11 cellular contexts compared by ENCODE assay signal in genomic region chr11:131186629-131187075, GRCh38.
DNase-seq lines count a peak whose midpoint lies in the region; ATAC-seq lines count a peak whose summit lies in the region.
"Had no signal": no experiment of that assay in that cellular context is flagged by ENCODE, and none has a peak within 500 bp of the region (broad histone marks: within the 10 kb centered on the region; RNA-seq: fewer than 3 reads in every experiment).

No MANE protein-coding gene starts in this region.

- H3K4me3 Mint-ChIP-seq in naive thymus-derived CD4-positive, alpha-beta T cell = peak overlapping the region in 1 of 10 donors; percentile 9
- H3K4me3 Mint-ChIP-seq: activated CD8-positive, alpha-beta memory T cell treated with anti-CD3 and anti-CD28 coated beads, Interleukin-2, amount 10 ng/mL, durations not matched to agents 7 days and 5 days had no signal

- peaks cover 4 to 38% (median 24%) of the 10 kb centered on the region in 5 donors for H3K27me3 Mint-ChIP-seq in naive thymus-derived CD4-positive, alpha-beta T cell

- H3K36me3 ChIP-seq in naive thymus-derived CD4-positive, alpha-beta T cell (ENCODE audit: control insufficient read depth in 2 of 3, insufficient read depth in 3 of 3, low read length in 3 of 3) = no peaks in the 10 kb centered on the region
- H3K36me3 ChIP-seq: transverse colon had no signal

- DNase-seq in activated CD4-positive, CD25-positive, alpha-beta regulatory T cell treated with anti-CD3 and anti-CD28 coated beads, Interleukin-2, amount 50 U/mL, for 72 hours = no peak
- DNase-seq in naive thymus-derived CD4-positive, alpha-beta T cell = no peak
- DNase-seq in SIG-M5 treated with dmso at 0.1 percent for 504 hours (lab: John Stamatoyannopoulos, UW; ENCODE audit: unreplicated experiment) (no peak), D341Med (ENCODE audit: low spot score) (no peak), NCI-H774 (lab: John Stamatoyannopoulos, UW) (no peak)
- DNase-seq: activated CD8-positive, alpha-beta memory T cell treated with anti-CD3 and anti-CD28 coated beads, Interleukin-2, amount 10 ng/mL, durations not matched to agents 7 days and 5 days; transverse colon had no signal

- H3K27me3 ChIP-seq in naive thymus-derived CD4-positive, alpha-beta T cell (ENCODE audit: control insufficient read depth in 2 of 2, insufficient read depth in 2 of 2, low read length in 2 of 2) = no peaks in the 10 kb centered on the region
- H3K27me3 ChIP-seq: transverse colon had no signal

- H3K27ac ChIP-seq in naive thymus-derived CD4-positive, alpha-beta T cell (ENCODE audit: low read depth, low read length) = no peak overlapping the region
- H3K27ac ChIP-seq: parathyroid adenoma, transverse colon had no signal

- POLR2A ChIA-PET in naive thymus-derived CD4-positive, alpha-beta T cell (lab: Charles Lee) = interaction anchor here (0.6 kb wide), 1 partner anchor 18 kb away, joined by 3 read pairs; no protein-coding TSS in a partner anchor

- H3K36me3 Mint-ChIP-seq in naive thymus-derived CD4-positive, alpha-beta T cell = no peaks in the 10 kb centered on the region
- H3K36me3 Mint-ChIP-seq: activated CD8-positive, alpha-beta memory T cell treated with anti-CD3 and anti-CD28 coated beads, Interleukin-2, amount 10 ng/mL, durations not matched to agents 7 days and 5 days had no signal

- H3K4me1 ChIP-seq in naive thymus-derived CD4-positive, alpha-beta T cell (ENCODE audit: control insufficient read depth in 2 of 2, insufficient read depth in 2 of 2, low read length in 2 of 2) = no peaks in the 10 kb centered on the region
- H3K4me1 ChIP-seq: parathyroid adenoma, transverse colon had no signal

- no peaks in the 10 kb centered on the region for H3K9me3 ChIP-seq in naive thymus-derived CD4-positive, alpha-beta T cell (ENCODE audit: control insufficient read depth in 2 of 3, low read length in 3 of 3)
- H3K9me3 ChIP-seq: transverse colon had no signal

- no peaks in the 10 kb centered on the region for H3K4me1 Mint-ChIP-seq in naive thymus-derived CD4-positive, alpha-beta T cell
- H3K4me1 Mint-ChIP-seq: activated CD8-positive, alpha-beta memory T cell treated with anti-CD3 and anti-CD28 coated beads, Interleukin-2, amount 10 ng/mL, durations not matched to agents 7 days and 5 days had no signal

- no peak overlapping the region for H3K27ac Mint-ChIP-seq in naive thymus-derived CD4-positive, alpha-beta T cell
- H3K27ac Mint-ChIP-seq: activated CD8-positive, alpha-beta memory T cell treated with anti-CD3 and anti-CD28 coated beads, Interleukin-2, amount 10 ng/mL, durations not matched to agents 7 days and 5 days had no signal

- no peak overlapping the region for H3K4me3 ChIP-seq in naive thymus-derived CD4-positive, alpha-beta T cell (ENCODE audit: low read length)
- H3K4me3 ChIP-seq: transverse colon had no signal

- peaks cover 0 to 1% (median 0%) of the 10 kb centered on the region in 11 donors for H3K9me3 Mint-ChIP-seq in naive thymus-derived CD4-positive, alpha-beta T cell

- intact Hi-C loops in naive thymus-derived CD4-positive, alpha-beta T cell (cut with micrococcal nuclease) = no loop called here

- peak; percentile 24 to 51 for ATAC-seq in activated CD4-positive, CD25-positive, alpha-beta regulatory T cell treated with anti-CD3 and anti-CD28 coated beads, Interleukin-2, amount 50 U/mL, for 24 hours
- peak; percentile 93 for ATAC-seq in GM21723 (IDR thresholded peaks at IDR 0.05; ENCODE audit: unreplicated experiment)
- ATAC-seq in HG03558 (IDR thresholded peaks at IDR 0.05; ENCODE audit: extremely low read depth, unreplicated experiment) = peak; percentile 66
- ATAC-seq in naive thymus-derived CD4-positive, alpha-beta T cell = peak; percentile 57
- ATAC-seq: activated CD8-positive, alpha-beta memory T cell treated with anti-CD3 and anti-CD28 coated beads, Interleukin-2, amount 10 ng/mL, durations not matched to agents 7 days and 5 days had no signal

- CTCF ChIA-PET in naive thymus-derived CD4-positive, alpha-beta T cell (lab: Charles Lee) = no interaction called here

Comparison
In these comparisons a context has a peak if more than half of its experiments do, and no peak if none do; other contexts are left out.
1. ATAC-seq: peak in every context shown above with its lines; median percentile 93 in GM21723; 66 in HG03558; 57 in naive thymus-derived CD4-positive, alpha-beta T cell; 38 in activated CD4-positive, CD25-positive, alpha-beta regulatory T cell treated with anti-CD3 and anti-CD28 coated beads, Interleukin-2, amount 50 U/mL, for 24 hours.